In the genomic region with DNA sequence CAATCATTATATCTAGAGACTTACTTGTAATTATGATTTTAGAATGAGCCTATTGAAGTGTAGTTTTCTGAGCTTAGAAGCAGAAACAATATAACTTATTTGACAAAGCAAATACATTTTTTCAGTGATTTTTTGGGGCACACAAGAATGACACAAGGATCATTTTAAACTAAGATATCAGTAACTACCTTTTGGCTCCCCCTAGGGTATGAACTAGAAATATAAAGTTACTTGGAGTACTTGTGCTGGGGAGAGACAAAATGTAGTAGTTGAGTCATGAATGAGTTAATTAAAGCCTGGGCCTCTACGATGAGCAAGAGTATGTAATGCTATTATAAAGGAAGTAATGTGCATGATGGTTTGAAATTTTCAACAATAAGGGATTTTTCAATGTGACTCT, we compare ENCODE assay signal across 9 cellular contexts.
DNase-seq lines count a peak whose midpoint lies in the region; ATAC-seq and TF ChIP-seq lines count a peak whose summit lies in the region.
"Had no signal": no experiment of that assay in that cellular context is flagged by ENCODE, and none has a peak within 500 bp of the region (broad histone marks: within the 10 kb centered on the region; RNA-seq: fewer than 3 reads in every experiment).

No MANE protein-coding gene starts in this region.

- TF ChIP-seq EP300 in neural cell (conservative IDR thresholded peaks at IDR 0.05; ENCODE audit: poor library complexity, severe bottlenecking): no peak

- H3K79me2 ChIP-seq in KMS-11 (ENCODE audit: insufficient read depth, low read depth) (no peaks in the 10 kb centered on the region), neural cell (replicated peaks; ENCODE audit: insufficient read depth, low read length) (no peaks in the 10 kb centered on the region)

- H3K4me2 ChIP-seq in KMS-11: no peak overlapping the region
- H3K4me2 ChIP-seq in neural cell (ENCODE audit: low read length): no peak overlapping the region

- TF ChIP-seq CTCF in KMS-11 (conservative IDR thresholded peaks at IDR 0.05; ENCODE audit: low read depth, low read length): peak; percentile 39; the same call in 1 of the 2 replicates
- TF ChIP-seq CTCF in astrocyte of the spinal cord (IDR thresholded peaks at IDR 0.05; ENCODE audit: low read depth, low read length): peak; percentile 45
- TF ChIP-seq CTCF in neural cell (IDR thresholded peaks at IDR 0.05; ENCODE audit: poor library complexity, severe bottlenecking): peak; percentile 45

- no peaks in the 10 kb centered on the region for H3K9me2 ChIP-seq in neural cell (ENCODE audit: insufficient read depth, low read length)

- no peak overlapping the region for H3K27ac ChIP-seq in KMS-11
- no peak overlapping the region for H3K27ac ChIP-seq in neural cell (ENCODE audit: low read length)

- H4K20me1 ChIP-seq in KMS-11 (ENCODE audit: insufficient read depth) (no peaks in the 10 kb centered on the region), neural cell (ENCODE audit: insufficient read depth) (no peaks in the 10 kb centered on the region)

- ATAC-seq in GM19395 (IDR thresholded peaks at IDR 0.05; ENCODE audit: unreplicated experiment): peak; percentile 74

- H3K4me1 ChIP-seq in KMS-11 (ENCODE audit: low read depth, poor library complexity, severe bottlenecking): peaks cover 13% of the 10 kb centered on the region

- no peaks in the 10 kb centered on the region for H3F3A ChIP-seq in neural cell (ENCODE audit: insufficient read depth, low read length, poor library complexity, severe bottlenecking)

- DNase-seq in astrocyte of the spinal cord (ENCODE audit: low read depth, low spot score) (peak; percentile 70), NCI-H2196 (lab: John Stamatoyannopoulos, UW; ENCODE audit: unreplicated experiment) (no peak), 8988T (no peak), NOMO-1 treated with DMSO at 0.1 percent for 48 hours (lab: John Stamatoyannopoulos, UW; ENCODE audit: unreplicated experiment) (no peak)
- no peak for DNase-seq in stimulated activated CD4-positive, alpha-beta T cell treated with anti-CD3 and anti-CD28 coated beads, Interleukin-15, amount 100 ng/mL, for 24 hours
- DNase-seq: activated B cell treated with CpG ODN at 0.5 μM for 24 hours had no signal

- H3K4me3 ChIP-seq in KMS-11 (IDR thresholded peaks at IDR 0.05; ENCODE audit: insufficient read depth, low read depth, low read length) (no peak overlapping the region), astrocyte of the spinal cord (ENCODE audit: low read depth, low read length) (no peak overlapping the region), neural cell (ENCODE audit: low read length) (no peak overlapping the region)

- H3K9ac ChIP-seq in KMS-11: no peak overlapping the region
- no peak overlapping the region for H3K9ac ChIP-seq in neural cell (ENCODE audit: low read length)

- no peaks in the 10 kb centered on the region for H3K36me3 ChIP-seq in KMS-11 (ENCODE audit: insufficient read depth)
- no peaks in the 10 kb centered on the region for H3K36me3 ChIP-seq in neural cell (ENCODE audit: insufficient read depth, low read length)

- no peaks in the 10 kb centered on the region for H3K9me3 ChIP-seq in neural cell (ENCODE audit: low read length)

- H3K27me3 ChIP-seq in KMS-11 (ENCODE audit: insufficient read depth, low read depth) (no peaks in the 10 kb centered on the region), neural cell (ENCODE audit: insufficient read depth, low read depth, low read length) (no peaks in the 10 kb centered on the region)

- in situ Hi-C loops in astrocyte of the spinal cord (cut with HindIII; ENCODE audit: low sequenced_read_pairs): no loop called here

- no peak overlapping the region for H2AFZ ChIP-seq in KMS-11 (ENCODE audit: low read depth)
- no peak overlapping the region for H2AFZ ChIP-seq in neural cell (ENCODE audit: low read depth, low read length)

- TF ChIP-seq RAD21 in neural cell (conservative IDR thresholded peaks at IDR 0.05): peak; percentile 47

TF ChIP-seq in neural cell, 6 proteins besides CTCF, POLR2A, EP300 and RAD21:
- TF ChIP-seq SMC3 (conservative IDR thresholded peaks at IDR 0.05; ENCODE audit: poor library complexity) (peak; percentile 36), POLR2AphosphoS5 (IDR thresholded peaks at IDR 0.05) (no peak)
